Comparison of ENCODE assay signal across 14 cellular contexts in genomic region chr3:100516232-100516631, GRCh38.
"Had no signal": no experiment of that assay in that cellular context is flagged by ENCODE, and none has a peak within 500 bp of the region (broad histone marks: within the 10 kb centered on the region; RNA-seq: fewer than 3 reads in every experiment).

No MANE protein-coding gene starts in this region.

- H3K36me3 Mint-ChIP-seq: activated CD8-positive, alpha-beta memory T cell treated with anti-CD3 and anti-CD28 coated beads, Interleukin-2, amount 10 ng/mL, durations not matched to agents 7 days and 5 days; activated naive CD4-positive, alpha-beta T cell treated with anti-CD3 and anti-CD28 coated beads, Interleukin-2, amount 50 U/mL, for 72 hours; natural killer cell treated with Interleukin-12 subunit alpha and Interleukin-12 subunit beta and Interleukin-15 and Interleukin-18, amount 100 ng/mL, for 72 hours had no signal

- H3K4me3 Mint-ChIP-seq: activated B cell treated with CpG ODN at 0.5 μM for 24 hours; activated CD8-positive, alpha-beta memory T cell treated with anti-CD3 and anti-CD28 coated beads, Interleukin-2, amount 10 ng/mL, durations not matched to agents 7 days and 5 days; activated T-cell treated with anti-CD3 and anti-CD28 coated beads, Interleukin-2, amount 50 U/mL, for 24 hours; natural killer cell treated with Interleukin-12 subunit alpha and Interleukin-12 subunit beta and Interleukin-15 and Interleukin-18, amount 100 ng/mL, for 72 hours; stimulated activated naive CD8-positive, alpha-beta T cell treated with anti-CD3 and anti-CD28 coated beads, Interleukin-15, amount 100 ng/mL, for 72 hours; T-helper 1 cell treated with Interleukin-12 subunit alpha and Interleukin-12 subunit beta and Interleukin-4 antibody, amounts not matched to agents 30 μg/mL and 1 μg/mL, for 36 hours had no signal

- H3K4me1 Mint-ChIP-seq: activated B cell treated with CpG ODN at 0.5 μM for 24 hours; activated CD8-positive, alpha-beta memory T cell treated with anti-CD3 and anti-CD28 coated beads, Interleukin-2, amount 10 ng/mL, durations not matched to agents 7 days and 5 days; stimulated activated naive CD8-positive, alpha-beta T cell treated with anti-CD3 and anti-CD28 coated beads, Interleukin-15, amount 100 ng/mL, for 72 hours had no signal

- H3K4me3 ChIP-seq: colonic mucosa, gastroesophageal sphincter had no signal

- H3K27me3 ChIP-seq: colonic mucosa, gastroesophageal sphincter had no signal

- H3K4me1 ChIP-seq: colonic mucosa, gastroesophageal sphincter had no signal

- DNase-seq: activated B cell treated with CpG ODN at 0.5 μM for 24 hours; activated CD4-positive, alpha-beta T cell treated with anti-CD3 and anti-CD28 coated beads, Interleukin-2, amount 50 U/mL, for 4 hours; activated CD8-positive, alpha-beta memory T cell treated with anti-CD3 and anti-CD28 coated beads, Interleukin-2, amount 10 ng/mL, durations not matched to agents 7 days and 5 days; activated effector memory CD4-positive, alpha-beta T cell treated with Interleukin-2 at 50 U/mL for 16 hours; activated T-cell treated with anti-CD3 and anti-CD28 coated beads, Interleukin-2, amount 50 U/mL, for 24 hours; colonic mucosa; effector CD4-positive, alpha-beta T cell; hippocampal formation; stimulated activated CD4-positive, alpha-beta T cell treated with anti-CD3 and anti-CD28 coated beads, Interleukin-4, amount 100 ng/mL, for 4 hours; stimulated activated naive CD8-positive, alpha-beta T cell treated with anti-CD3 and anti-CD28 coated beads, Interleukin-15, amount 100 ng/mL, for 72 hours had no signal

- H3K27ac Mint-ChIP-seq: activated B cell treated with CpG ODN at 0.5 μM for 24 hours; activated CD8-positive, alpha-beta memory T cell treated with anti-CD3 and anti-CD28 coated beads, Interleukin-2, amount 10 ng/mL, durations not matched to agents 7 days and 5 days; activated naive CD4-positive, alpha-beta T cell treated with anti-CD3 and anti-CD28 coated beads, Interleukin-2, amount 50 U/mL, for 72 hours; activated T-cell treated with anti-CD3 and anti-CD28 coated beads, Interleukin-2, amount 50 U/mL, for 24 hours; natural killer cell treated with Interleukin-12 subunit alpha and Interleukin-12 subunit beta and Interleukin-15 and Interleukin-18, amount 100 ng/mL, for 72 hours; stimulated activated naive CD8-positive, alpha-beta T cell treated with anti-CD3 and anti-CD28 coated beads, Interleukin-15, amount 100 ng/mL, for 72 hours; T-helper 1 cell treated with Interleukin-12 subunit alpha and Interleukin-12 subunit beta and Interleukin-4 antibody, amounts not matched to agents 30 μg/mL and 1 μg/mL, for 36 hours had no signal

- H3K27me3 Mint-ChIP-seq: activated B cell treated with CpG ODN at 0.5 μM for 24 hours; activated T-cell treated with anti-CD3 and anti-CD28 coated beads, Interleukin-2, amount 50 U/mL, for 24 hours; stimulated activated naive CD8-positive, alpha-beta T cell treated with anti-CD3 and anti-CD28 coated beads, Interleukin-15, amount 100 ng/mL, for 72 hours had no signal

- H3K9me3 ChIP-seq: colonic mucosa, gastroesophageal sphincter had no signal

- ATAC-seq: activated CD8-positive, alpha-beta memory T cell treated with anti-CD3 and anti-CD28 coated beads, Interleukin-2, amount 10 ng/mL, durations not matched to agents 7 days and 5 days; activated naive CD4-positive, alpha-beta T cell treated with anti-CD3 and anti-CD28 coated beads, Interleukin-2, amount 50 U/mL, for 72 hours; gastroesophageal sphincter; stimulated activated naive CD8-positive, alpha-beta T cell treated with anti-CD3 and anti-CD28 coated beads, Interleukin-15, amount 100 ng/mL, for 72 hours had no signal

- H3K36me3 ChIP-seq: colonic mucosa had no signal

- H3K9me3 Mint-ChIP-seq: activated B cell treated with CpG ODN at 0.5 μM for 24 hours; activated naive CD4-positive, alpha-beta T cell treated with anti-CD3 and anti-CD28 coated beads, Interleukin-2, amount 50 U/mL, for 72 hours; activated T-cell treated with anti-CD3 and anti-CD28 coated beads, Interleukin-2, amount 50 U/mL, for 24 hours; natural killer cell treated with Interleukin-12 subunit alpha and Interleukin-12 subunit beta and Interleukin-15 and Interleukin-18, amount 100 ng/mL, for 72 hours; stimulated activated naive CD8-positive, alpha-beta T cell treated with anti-CD3 and anti-CD28 coated beads, Interleukin-15, amount 100 ng/mL, for 72 hours; T-helper 1 cell treated with Interleukin-12 subunit alpha and Interleukin-12 subunit beta and Interleukin-4 antibody, amounts not matched to agents 30 μg/mL and 1 μg/mL, for 36 hours had no signal

- H3K27ac ChIP-seq: colonic mucosa, gastroesophageal sphincter had no signal
